ENCODE assay signal across 13 cellular contexts in genomic region chr5:159186319-159186718, GRCh38. TPM values are rescaled to one million over a fixed set of nuclear protein-coding genes. Genes with fewer than 3 reads are reported as not detected.
DNase-seq lines count a peak whose midpoint lies in the region; ATAC-seq, FAIRE-seq and TF ChIP-seq lines count a peak whose summit lies in the region.
"Had no signal": no experiment of that assay in that cellular context is flagged by ENCODE, and none has a peak within 500 bp of the region (broad histone marks: within the 10 kb centered on the region; RNA-seq: fewer than 3 reads in every experiment).

No MANE protein-coding gene starts in this region.

- no peaks in the 10 kb centered on the region for H3K9me3 Mint-ChIP-seq in activated CD8-positive, alpha-beta T cell treated with anti-CD3 and anti-CD28 coated beads for 36 hours
- H3K9me3 Mint-ChIP-seq in activated CD8-positive, alpha-beta T cell treated with anti-CD3 and anti-CD28 coated beads, Interleukin-2, amount 10 ng/mL, durations not matched to agents 7 days and 5 days (ENCODE audit: insufficient read depth), result no peaks in the 10 kb centered on the region

- no peaks in the 10 kb centered on the region for H4K20me1 ChIP-seq in hepatocyte (ENCODE audit: insufficient read depth, poor library complexity, severe bottlenecking)

- no peaks in the 10 kb centered on the region for H3K27me3 Mint-ChIP-seq in activated CD8-positive, alpha-beta T cell treated with anti-CD3 and anti-CD28 coated beads for 36 hours
- H3K27me3 Mint-ChIP-seq in activated CD8-positive, alpha-beta T cell treated with anti-CD3 and anti-CD28 coated beads, Interleukin-2, amount 10 ng/mL, durations not matched to agents 7 days and 5 days (ENCODE audit: low read depth), result no peaks in the 10 kb centered on the region

- no peak for TF ChIP-seq POLR2A in GM18505 (IDR thresholded peaks at IDR 0.05; ENCODE audit: borderline replicate concordance, extremely low read depth, insufficient read depth, insufficient read length)
- TF ChIP-seq POLR2A in H54 (IDR thresholded peaks at IDR 0.05; ENCODE audit: low read depth, low read length), result no peak

- H3K27ac ChIP-seq in SJSA1 (peak overlapping the region; percentile 98), hepatocyte (peak overlapping the region; percentile 51)

- POLR2A ChIA-PET in activated CD8-positive, alpha-beta T cell treated with anti-CD3 and anti-CD28 coated beads for 36 hours (lab: Charles Lee), result interaction anchor here (0.7 to 1.5 kb wide), 3 partner anchors 12 to 20 kb away, joined by 3 to 5 read pairs (median 4); no protein-coding TSS in a partner anchor
- POLR2A ChIA-PET in activated CD8-positive, alpha-beta T cell treated with anti-CD3 and anti-CD28 coated beads, Interleukin-2, amount 10 ng/mL, durations not matched to agents 7 days and 5 days (lab: Charles Lee), result interaction anchor here (0.7 kb wide), 1 partner anchor 1455 kb away, joined by 3 read pairs; no protein-coding TSS in a partner anchor

- FAIRE-seq in H54 (lab: Jason Lieb, UNC), result no peak
- FAIRE-seq: A204.1, islet of Langerhans had no signal

- peaks cover 68% of the 10 kb centered on the region for H3K4me1 Mint-ChIP-seq in activated CD8-positive, alpha-beta T cell treated with anti-CD3 and anti-CD28 coated beads for 36 hours (ENCODE audit: low read depth)
- H3K4me1 Mint-ChIP-seq in activated CD8-positive, alpha-beta T cell treated with anti-CD3 and anti-CD28 coated beads, Interleukin-2, amount 10 ng/mL, durations not matched to agents 7 days and 5 days (ENCODE audit: low read depth), result peaks cover 24% of the 10 kb centered on the region

- H3K36me3 ChIP-seq in SJSA1, result peaks cover 61% of the 10 kb centered on the region
- H3K36me3 ChIP-seq in hepatocyte (replicated peaks; ENCODE audit: insufficient read depth, low read depth), result no peaks in the 10 kb centered on the region

- H3K27me3 ChIP-seq in SJSA1 (replicated peaks) (no peaks in the 10 kb centered on the region), hepatocyte (no peaks in the 10 kb centered on the region)

- no peak overlapping the region for H2AFZ ChIP-seq in hepatocyte

- H3K36me3 Mint-ChIP-seq in activated CD8-positive, alpha-beta T cell treated with anti-CD3 and anti-CD28 coated beads for 36 hours (ENCODE audit: low read depth), result peaks cover 44% of the 10 kb centered on the region
- H3K36me3 Mint-ChIP-seq in activated CD8-positive, alpha-beta T cell treated with anti-CD3 and anti-CD28 coated beads, Interleukin-2, amount 10 ng/mL, durations not matched to agents 7 days and 5 days (ENCODE audit: low read depth), result peaks cover 52% of the 10 kb centered on the region

- no peak overlapping the region for H3K4me3 Mint-ChIP-seq in activated CD8-positive, alpha-beta T cell treated with anti-CD3 and anti-CD28 coated beads for 36 hours
- no peak overlapping the region for H3K4me3 Mint-ChIP-seq in activated CD8-positive, alpha-beta T cell treated with anti-CD3 and anti-CD28 coated beads, Interleukin-2, amount 10 ng/mL, durations not matched to agents 7 days and 5 days

- WGBS in hepatocyte (ENCODE audit: low lambda C conversion rate, missing lambda C conversion rate), result 65% methylated on average over 4 of the region's 4 CpGs

- intact Hi-C loops in activated CD8-positive, alpha-beta T cell treated with anti-CD3 and anti-CD28 coated beads for 36 hours (cut with micrococcal nuclease), result no loop called here

- H3K4me1 ChIP-seq in SJSA1 (replicated peaks) (peaks cover 77% of the 10 kb centered on the region), hepatocyte (ENCODE audit: insufficient read depth) (peaks cover 19% of the 10 kb centered on the region)

- no peak overlapping the region for H3K4me3 ChIP-seq in SJSA1
- no peak overlapping the region for H3K4me3 ChIP-seq in hepatocyte

- no peaks in the 10 kb centered on the region for H3K9me2 ChIP-seq in hepatocyte (replicated peaks; ENCODE audit: insufficient read depth)

- no peak for ATAC-seq in activated CD8-positive, alpha-beta T cell treated with anti-CD3 and anti-CD28 coated beads for 36 hours
- no peak for ATAC-seq in activated CD8-positive, alpha-beta T cell treated with anti-CD3 and anti-CD28 coated beads, Interleukin-2, amount 10 ng/mL, durations not matched to agents 7 days and 5 days
- no peak for ATAC-seq in HG03565 (IDR thresholded peaks at IDR 0.05; ENCODE audit: unreplicated experiment)
- no peak for ATAC-seq in GM18505 (IDR thresholded peaks at IDR 0.05; ENCODE audit: unreplicated experiment)

- DNase-seq in activated CD8-positive, alpha-beta T cell treated with anti-CD3 and anti-CD28 coated beads for 36 hours, result no peak
- DNase-seq in activated CD8-positive, alpha-beta T cell treated with anti-CD3 and anti-CD28 coated beads, Interleukin-2, amount 10 ng/mL, durations not matched to agents 7 days and 5 days, result no peak
- no peak for DNase-seq in SJSA1 (ENCODE audit: low read depth in 1 of 2, low spot score in 2 of 2)
- no peak for DNase-seq in hepatocyte (ENCODE audit: low spot score)
- peak; percentile 26 for DNase-seq in renal cortical epithelial cell (ENCODE audit: low read depth)
- DNase-seq in H54 (ENCODE audit: insufficient read length, low spot score), result no peak
- DNase-seq: activated CD8-positive, alpha-beta memory T cell treated with anti-CD3 and anti-CD28 coated beads, Interleukin-2, amount 50 U/mL, for 4 hours; NCI-H2029; NCI-H524 treated with DMSO at 0.1 percent for 48 hours had no signal

- peak overlapping the region; percentile 73 for H3K27ac Mint-ChIP-seq in activated CD8-positive, alpha-beta T cell treated with anti-CD3 and anti-CD28 coated beads for 36 hours
- H3K27ac Mint-ChIP-seq in activated CD8-positive, alpha-beta T cell treated with anti-CD3 and anti-CD28 coated beads, Interleukin-2, amount 10 ng/mL, durations not matched to agents 7 days and 5 days, result no peak overlapping the region

- CTCF ChIA-PET in activated CD8-positive, alpha-beta T cell treated with anti-CD3 and anti-CD28 coated beads for 36 hours (lab: Charles Lee), result interaction anchor here (1.1 to 2.5 kb wide), 3 partner anchors 8 to 30 kb away, joined by 6 to 14 read pairs (median 6); no protein-coding TSS in a partner anchor
- CTCF ChIA-PET in activated CD8-positive, alpha-beta T cell treated with anti-CD3 and anti-CD28 coated beads, Interleukin-2, amount 10 ng/mL, durations not matched to agents 7 days and 5 days (lab: Charles Lee), result interaction anchor here (0.6 to 1.7 kb wide), 4 partner anchors 10 to 130 kb away, joined by 3 to 6 read pairs (median 4); no protein-coding TSS in a partner anchor

- no peak overlapping the region for H3K4me2 ChIP-seq in hepatocyte

- H3K9me3 ChIP-seq in SJSA1 (replicated peaks) (no peaks in the 10 kb centered on the region), hepatocyte (ENCODE audit: low read depth) (no peaks in the 10 kb centered on the region)

- H3K79me2 ChIP-seq in hepatocyte, result peaks cover 44% of the 10 kb centered on the region

- no peak for TF ChIP-seq CTCF in activated CD8-positive, alpha-beta T cell treated with anti-CD3 and anti-CD28 coated beads for 36 hours (IDR thresholded peaks at IDR 0.05)
- no peak for TF ChIP-seq CTCF in hepatocyte (IDR thresholded peaks at IDR 0.05; ENCODE audit: poor library complexity)

RNA-seq across cellular contexts. Expression of gene RNF145, which starts 23.0 kb away (rescaled TPM):
- 10 to 100 TPM; 77.5 to 87.5 TPM for total RNA-seq in activated CD8-positive, alpha-beta T cell treated with anti-CD3 and anti-CD28 coated beads for 36 hours
- 100 to 1,000 TPM; 140 to 143 TPM for total RNA-seq in activated CD8-positive, alpha-beta T cell treated with anti-CD3 and anti-CD28 coated beads, Interleukin-2, amount 10 ng/mL, durations not matched to agents 7 days and 5 days
- 141 TPM in 2 replicates for total RNA-seq in SJSA1 (2014; rRNA removed; shearing (Covaris generic))
- 36.2 and 37.4 TPM in 2 replicates for total RNA-seq in hepatocyte
- 13.0 and 15.1 TPM in 2 replicates for polyA plus RNA-seq in hepatocyte
- total RNA-seq in renal cortical epithelial cell, result 48.1 and 76.4 TPM in 2 replicates
